Comparison of ENCODE assay signal across 8 cellular contexts in genomic region chr6:31666337-31666960, GRCh38. TPM values are rescaled to one million over a fixed set of nuclear protein-coding genes. Genes with fewer than 3 reads are reported as not detected.
A peak's percentile ranks its signal among the peaks of the same experiment; 100 is the strongest.
DNase-seq lines count a peak whose midpoint lies in the region; ATAC-seq and TF ChIP-seq lines count a peak whose summit lies in the region.

No MANE protein-coding gene starts in this region.

- peak overlapping the region; percentile 96 for H3K27ac ChIP-seq in CD8-positive, alpha-beta T cell (ENCODE audit: low read depth, low read length)
- H3K27ac ChIP-seq in OCI-LY1 (ENCODE audit: low read depth, low read length, poor library complexity, severe bottlenecking): peak overlapping the region; percentile 97

- intact Hi-C loops in CD8-positive, alpha-beta T cell (cut with DNase I, micrococcal nuclease): loop anchor here (5.0 to 10.0 kb wide), 7 partner anchors 71 to 1602 kb away; partner anchors contain the start of genes AGPAT1 (in 1 of the 2), ATF6B (in 1 of the 2), CLIC1 (in 1 of the 2) and NELFE (in 1 of the 2)

- peak overlapping the region; percentile 98 for H3K27ac Mint-ChIP-seq in CD8-positive, alpha-beta T cell
- H3K27ac Mint-ChIP-seq in endothelial cell (ENCODE audit: unreplicated experiment) (peak overlapping the region; percentile 97), osteocyte (ENCODE audit: unreplicated experiment) (peak overlapping the region; percentile 96)

- H3K36me3 ChIP-seq in CD8-positive, alpha-beta T cell (ENCODE audit: insufficient read depth, low read length): peaks cover 38% of the 10 kb centered on the region
- peaks cover 72% of the 10 kb centered on the region for H3K36me3 ChIP-seq in OCI-LY1 (ENCODE audit: insufficient read depth, low read length)

- no peaks in the 10 kb centered on the region for H3K9me2 ChIP-seq in OCI-LY1 (ENCODE audit: low read depth, low read length)

- H4K20me1 ChIP-seq in OCI-LY1 (ENCODE audit: insufficient read depth, low read length): no peaks in the 10 kb centered on the region

- H3K9me3 Mint-ChIP-seq in CD8-positive, alpha-beta T cell: no peaks in the 10 kb centered on the region
- H3K9me3 Mint-ChIP-seq in endothelial cell (ENCODE audit: unreplicated experiment) (no peaks in the 10 kb centered on the region), osteocyte (ENCODE audit: unreplicated experiment) (no peaks in the 10 kb centered on the region)

- peak overlapping the region; percentile 99 for H3K9ac ChIP-seq in OCI-LY1 (ENCODE audit: low read length)

- DNase-seq in CD8-positive, alpha-beta T cell: no peak
- DNase-seq in endothelial cell (ENCODE audit: low spot score): no peak
- DNase-seq in osteocyte (ENCODE audit: extremely low spot score, unreplicated experiment): no peak
- DNase-seq in NCI-H2171 treated with DMSO at 0.1 percent for 48 hours (lab: John Stamatoyannopoulos, UW): no peak
- no peak for DNase-seq in SW 1271 (lab: John Stamatoyannopoulos, UW)

- peak overlapping the region; percentile 95 for H3K4me3 Mint-ChIP-seq in CD8-positive, alpha-beta T cell
- H3K4me3 Mint-ChIP-seq in endothelial cell (ENCODE audit: unreplicated experiment): peak overlapping the region; percentile 97
- peak overlapping the region; percentile 95 for H3K4me3 Mint-ChIP-seq in osteocyte (ENCODE audit: unreplicated experiment)

- H3K4me3 ChIP-seq in CD8-positive, alpha-beta T cell (ENCODE audit: low read depth, low read length): peak overlapping the region; percentile 94
- peak overlapping the region; percentile 100 for H3K4me3 ChIP-seq in OCI-LY1 (ENCODE audit: low read depth, low read length, poor library complexity, severe bottlenecking)

- no peaks in the 10 kb centered on the region for H3K9me3 ChIP-seq in CD8-positive, alpha-beta T cell (ENCODE audit: low read length)
- no peaks in the 10 kb centered on the region for H3K9me3 ChIP-seq in OCI-LY1 (ENCODE audit: low read length)

- H2AFZ ChIP-seq in OCI-LY1 (ENCODE audit: low read length): no peak overlapping the region

- H3K27me3 ChIP-seq in CD8-positive, alpha-beta T cell (ENCODE audit: insufficient read depth, low read length): no peaks in the 10 kb centered on the region
- no peaks in the 10 kb centered on the region for H3K27me3 ChIP-seq in OCI-LY1 (ENCODE audit: insufficient read depth, low read length)

- ATAC-seq in CD8-positive, alpha-beta T cell: no peak
- ATAC-seq in HG02870 (IDR thresholded peaks at IDR 0.05; ENCODE audit: unreplicated experiment) (no peak), GM18517 (IDR thresholded peaks at IDR 0.05; ENCODE audit: unreplicated experiment) (no peak)

- POLR2A ChIA-PET in CD8-positive, alpha-beta T cell (lab: Charles Lee): interaction anchor here (1.0 to 7.9 kb wide), 2 partner anchors 13 to 14 kb away, joined by 3 to 130 read pairs; partner anchors contain the start of genes APOM, BAG6 and LY6G5C

- peaks cover 37% of the 10 kb centered on the region for H3K4me1 ChIP-seq in CD8-positive, alpha-beta T cell (ENCODE audit: insufficient read depth, low read length)
- H3K4me1 ChIP-seq in OCI-LY1 (ENCODE audit: insufficient read depth, low read length, severe bottlenecking): peaks cover 35% of the 10 kb centered on the region

- CTCF ChIA-PET in CD8-positive, alpha-beta T cell (lab: Charles Lee): interaction anchor here (1.2 to 1.9 kb wide), 2 partner anchors 64 to 164 kb away, joined by 4 read pairs; no protein-coding TSS in a partner anchor

- H3K36me3 Mint-ChIP-seq in CD8-positive, alpha-beta T cell: peaks cover 78% of the 10 kb centered on the region
- H3K36me3 Mint-ChIP-seq in endothelial cell (ENCODE audit: low read depth, unreplicated experiment): peaks cover 23% of the 10 kb centered on the region
- H3K36me3 Mint-ChIP-seq in osteocyte (ENCODE audit: unreplicated experiment): peaks cover 36% of the 10 kb centered on the region

- H3K27me3 Mint-ChIP-seq in CD8-positive, alpha-beta T cell (ENCODE audit: low read depth): no peaks in the 10 kb centered on the region
- peaks cover 5% of the 10 kb centered on the region for H3K27me3 Mint-ChIP-seq in endothelial cell (ENCODE audit: unreplicated experiment)
- no peaks in the 10 kb centered on the region for H3K27me3 Mint-ChIP-seq in osteocyte (ENCODE audit: unreplicated experiment)

- no peak for TF ChIP-seq CTCF in CD8-positive, alpha-beta T cell (IDR thresholded peaks at IDR 0.05)
- TF ChIP-seq CTCF in OCI-LY1 (IDR thresholded peaks at IDR 0.05; ENCODE audit: low read length) (no peak), endothelial cell (IDR thresholded peaks at IDR 0.05; ENCODE audit: unreplicated experiment) (no peak), osteocyte (IDR thresholded peaks at IDR 0.05) (no peak)

- H3F3A ChIP-seq in OCI-LY1 (ENCODE audit: insufficient read depth, low read length): no peaks in the 10 kb centered on the region

- H3K4me1 Mint-ChIP-seq in CD8-positive, alpha-beta T cell (ENCODE audit: low read depth): peaks cover 50% of the 10 kb centered on the region
- H3K4me1 Mint-ChIP-seq in endothelial cell (ENCODE audit: unreplicated experiment) (peaks cover 24% of the 10 kb centered on the region), osteocyte (ENCODE audit: unreplicated experiment) (peaks cover 38% of the 10 kb centered on the region)

- H3K4me2 ChIP-seq in OCI-LY1 (ENCODE audit: low read length): peak overlapping the region; percentile 99

- H3K79me2 ChIP-seq in OCI-LY1 (ENCODE audit: insufficient read depth, low read length): peaks cover 21% of the 10 kb centered on the region

RNA-seq across cellular contexts. Expression of gene CSNK2B, which starts 0.6 kb away (rescaled TPM):
- total RNA-seq in CD8-positive, alpha-beta T cell: 10 to 100 TPM; 80.9 to 86.1 TPM
- total RNA-seq in endothelial cell (ENCODE audit: unreplicated experiment) (164 TPM), osteocyte (142 and 163 TPM in 2 replicates)

RNA-seq across cellular contexts. Expression of gene GPANK1, which starts 1.7 kb away (rescaled TPM):
- 10 to 100 TPM in 1 of 2 experiments, 1 to 10 TPM in 1; 9.8 to 10.8 TPM for total RNA-seq in CD8-positive, alpha-beta T cell
- total RNA-seq in endothelial cell (ENCODE audit: unreplicated experiment): 8.9 TPM
- total RNA-seq in osteocyte: 17.0 and 18.7 TPM in 2 replicates

RNA-seq across cellular contexts. Expression of gene LY6G5B, which starts 3.3 kb away (rescaled TPM):
- total RNA-seq in CD8-positive, alpha-beta T cell: 10 to 100 TPM; 30.6 to 31.7 TPM
- total RNA-seq in endothelial cell (ENCODE audit: unreplicated experiment) (16.3 TPM), osteocyte (14.0 and 17.6 TPM in 2 replicates)

RNA-seq across cellular contexts. Expression of gene C6orf47, which starts 5.9 kb away (rescaled TPM):
- total RNA-seq in CD8-positive, alpha-beta T cell: 10 to 100 TPM; 13.3 to 13.4 TPM
- 13.1 TPM for total RNA-seq in endothelial cell (ENCODE audit: unreplicated experiment)
- 21.5 and 23.0 TPM in 2 replicates for total RNA-seq in osteocyte

RNA-seq across cellular contexts. Expression of gene APOM, which starts 10.8 kb away (rescaled TPM):
- 1 to 10 TPM; 5.7 to 7.7 TPM for total RNA-seq in CD8-positive, alpha-beta T cell
- total RNA-seq in endothelial cell (ENCODE audit: unreplicated experiment) (0.92 TPM), osteocyte (2.2 and 4.0 TPM in 2 replicates)
